ENCODE assay signal across 8 cellular contexts in the genomic region with DNA sequence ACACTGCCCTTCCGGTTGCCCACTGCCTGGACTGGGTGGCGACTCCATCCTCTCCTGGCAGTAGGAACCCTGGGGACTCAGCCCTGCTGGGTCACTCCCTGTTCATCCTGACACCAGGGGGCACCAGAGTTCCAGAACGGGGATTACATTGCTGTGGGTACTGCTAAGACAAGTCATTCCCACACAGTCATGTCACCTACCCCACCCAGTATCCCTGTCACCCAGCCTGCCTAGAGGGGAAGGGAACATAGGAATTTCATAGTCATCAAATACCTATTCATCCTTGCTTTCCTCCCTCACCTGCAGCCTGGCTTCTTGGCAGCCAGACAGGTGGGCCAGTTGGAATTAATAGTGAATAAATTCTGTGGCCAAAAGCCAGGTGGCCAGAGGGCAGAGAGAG. TPM values are rescaled to one million over a fixed set of nuclear protein-coding genes. Genes with fewer than 3 reads are reported as not detected.
DNase-seq lines count a peak whose midpoint lies in the region; ATAC-seq and TF ChIP-seq lines count a peak whose summit lies in the region.

No MANE protein-coding gene starts in this region.

- H3K27ac Mint-ChIP-seq in activated CD4-positive, alpha-beta T cell treated with anti-CD3 and anti-CD28 coated beads, Interleukin-2, amount 10 ng/mL, durations not matched to agents 24 days and 14 days: no peak overlapping the region

- peaks cover 1% of the 10 kb centered on the region for H3K4me1 Mint-ChIP-seq in activated CD4-positive, alpha-beta T cell treated with anti-CD3 and anti-CD28 coated beads, Interleukin-2, amount 10 ng/mL, durations not matched to agents 24 days and 14 days

- H3K4me3 Mint-ChIP-seq in activated CD4-positive, alpha-beta T cell treated with anti-CD3 and anti-CD28 coated beads, Interleukin-2, amount 10 ng/mL, durations not matched to agents 24 days and 14 days: no peak overlapping the region

- H3K9me3 ChIP-seq in lower lobe of right lung: no peaks in the 10 kb centered on the region

- no peaks in the 10 kb centered on the region for H3K27me3 Mint-ChIP-seq in activated CD4-positive, alpha-beta T cell treated with anti-CD3 and anti-CD28 coated beads, Interleukin-2, amount 10 ng/mL, durations not matched to agents 24 days and 14 days

- H3K4me1 ChIP-seq in lower lobe of right lung: peaks cover 14% of the 10 kb centered on the region

- DNase-seq in AG08396 (ENCODE audit: low spot score) (peak; percentile 89), GM19238 (ENCODE audit: insufficient read length, low spot score) (peak; percentile 74), NCI-H446 (lab: John Stamatoyannopoulos, UW) (peak; percentile 9 to 54), coronary artery (ENCODE audit: low spot score) (peak; percentile 88), lower lobe of right lung (peak; percentile 87)
- peak; percentile 93 for DNase-seq in activated CD4-positive, alpha-beta T cell treated with anti-CD3 and anti-CD28 coated beads, Interleukin-2, amount 10 ng/mL, durations not matched to agents 24 days and 14 days
- peak; percentile 81 for DNase-seq in stimulated activated CD8-positive, alpha-beta memory T cell treated with anti-CD3 and anti-CD28 coated beads, Interleukin-12 subunit alpha, Interleukin-12 subunit beta, amount 100 ng/mL, for 1 hour (ENCODE audit: low read depth)

- intact Hi-C loops in activated CD4-positive, alpha-beta T cell treated with anti-CD3 and anti-CD28 coated beads, Interleukin-2, amount 10 ng/mL, durations not matched to agents 24 days and 14 days (cut with micrococcal nuclease): loop anchor here (1.0 kb wide), 2 partner anchors 12 to 25 kb away; no protein-coding TSS in a partner anchor
- intact Hi-C loops in lower lobe of right lung (cut with DNase I): no loop called here

- H3K27me3 ChIP-seq in lower lobe of right lung (ENCODE audit: low read depth): no peaks in the 10 kb centered on the region

- H3K36me3 ChIP-seq in lower lobe of right lung: peaks cover 92% of the 10 kb centered on the region

- peaks cover 60% of the 10 kb centered on the region for H3K36me3 Mint-ChIP-seq in activated CD4-positive, alpha-beta T cell treated with anti-CD3 and anti-CD28 coated beads, Interleukin-2, amount 10 ng/mL, durations not matched to agents 24 days and 14 days (ENCODE audit: low read depth)

- TF ChIP-seq CTCF in coronary artery (IDR thresholded peaks at IDR 0.05): peak; percentile 71
- peak; percentile 85 for TF ChIP-seq CTCF in lower lobe of right lung (IDR thresholded peaks at IDR 0.05)

- ATAC-seq in lower lobe of right lung (peak; percentile 85 to 86), HG03097 (IDR thresholded peaks at IDR 0.05; ENCODE audit: low FRiP score, unreplicated experiment) (no peak)

- peak overlapping the region in 1 of 2 donors; percentile 6 for H3K27ac ChIP-seq in coronary artery
- H3K27ac ChIP-seq in lower lobe of right lung: no peak overlapping the region

- H3K9me3 Mint-ChIP-seq in activated CD4-positive, alpha-beta T cell treated with anti-CD3 and anti-CD28 coated beads, Interleukin-2, amount 10 ng/mL, durations not matched to agents 24 days and 14 days: no peaks in the 10 kb centered on the region

- no peak overlapping the region for H3K4me3 ChIP-seq in coronary artery
- H3K4me3 ChIP-seq in lower lobe of right lung: no peak overlapping the region

RNA-seq across cellular contexts. Expression of a gene that starts 9.8 kb away (rescaled TPM):
- total RNA-seq in activated CD4-positive, alpha-beta T cell treated with anti-CD3 and anti-CD28 coated beads, Interleukin-2, amount 10 ng/mL, durations not matched to agents 24 days and 14 days: 0.24 and 0.47 TPM in 2 replicates
- 47.5 TPM for total RNA-seq in lower lobe of right lung

RNA-seq across cellular contexts. Expression of a gene that starts 26.7 kb away (rescaled TPM):
- 75.9 and 77.3 TPM in 2 replicates for total RNA-seq in activated CD4-positive, alpha-beta T cell treated with anti-CD3 and anti-CD28 coated beads, Interleukin-2, amount 10 ng/mL, durations not matched to agents 24 days and 14 days
- total RNA-seq in lower lobe of right lung: 29.1 TPM

RNA-seq across cellular contexts. Expression of a gene that starts 36.9 kb away (rescaled TPM):
- 41.8 and 47.1 TPM in 2 replicates for total RNA-seq in activated CD4-positive, alpha-beta T cell treated with anti-CD3 and anti-CD28 coated beads, Interleukin-2, amount 10 ng/mL, durations not matched to agents 24 days and 14 days
- 25.9 TPM for total RNA-seq in lower lobe of right lung

RNA-seq across cellular contexts. Expression of a gene that starts 47.1 kb away (rescaled TPM):
- total RNA-seq in activated CD4-positive, alpha-beta T cell treated with anti-CD3 and anti-CD28 coated beads, Interleukin-2, amount 10 ng/mL, durations not matched to agents 24 days and 14 days: 12.1 and 14.2 TPM in 2 replicates
- 16.1 TPM for total RNA-seq in lower lobe of right lung

Comparison
In these comparisons a context has a peak if more than half of its experiments do, and no peak if none do; other contexts are left out.
1. DNase-seq: peak in every context shown above with its lines; median percentile 93 in activated CD4-positive, alpha-beta T cell treated with anti-CD3 and anti-CD28 coated beads, Interleukin-2, amount 10 ng/mL, durations not matched to agents 24 days and 14 days; 89 in AG08396; 88 in coronary artery; 87 in lower lobe of right lung; 81 in stimulated activated CD8-positive, alpha-beta memory T cell treated with anti-CD3 and anti-CD28 coated beads, Interleukin-12 subunit alpha, Interleukin-12 subunit beta, amount 100 ng/mL, for 1 hour; 74 in GM19238; 32 in NCI-H446.
2. RNA of a gene that starts 9.8 kb away (total RNA-seq): 47.5 TPM in lower lobe of right lung (single experiment); 0.24 to 0.47 TPM in activated CD4-positive, alpha-beta T cell treated with anti-CD3 and anti-CD28 coated beads, Interleukin-2, amount 10 ng/mL, durations not matched to agents 24 days and 14 days; every median in the first group is over 10 times any median in the second.